22 cellular contexts compared by ENCODE assay signal in genomic region chr13:94030415-94031119, GRCh38.
DNase-seq lines count a peak whose midpoint lies in the region; ATAC-seq, FAIRE-seq and TF ChIP-seq lines count a peak whose summit lies in the region.
"Had no signal": no experiment of that assay in that cellular context is flagged by ENCODE, and none has a peak within 500 bp of the region (broad histone marks: within the 10 kb centered on the region; RNA-seq: fewer than 3 reads in every experiment).

No MANE protein-coding gene starts in this region.

- no peak overlapping the region for H3K4ac ChIP-seq in mesendoderm (ENCODE audit: low read depth, low read length)

- no peaks in the 10 kb centered on the region for H3K9me3 ChIP-seq in cardiac muscle cell (ENCODE audit: low read depth)
- no peaks in the 10 kb centered on the region for H3K9me3 ChIP-seq in right atrium auricular region
- H3K9me3 ChIP-seq in spleen: no peaks in the 10 kb centered on the region
- H3K9me3 ChIP-seq: BE2C, Caco-2 had no signal

- H3K56ac ChIP-seq in mesendoderm (ENCODE audit: low read length): peak overlapping the region; percentile 77

- no peak overlapping the region for H3K4me2 ChIP-seq in mesendoderm (ENCODE audit: low read length)
- H3K4me2 ChIP-seq: GM23338 had no signal

- WGBS in mesendoderm (ENCODE audit: extremely low coverage, insufficient coverage, low lambda C conversion rate): no CpG with 5 or more reads among the region's 14 CpGs
- 72 to 91% (median 84%) methylated on average over 14 of the region's 14 CpGs for WGBS in spleen, 5 donors

- H3K36me3 ChIP-seq in cardiac muscle cell (no peaks in the 10 kb centered on the region), right atrium auricular region (no peaks in the 10 kb centered on the region), bronchial epithelial cell (ENCODE audit: control insufficient read depth, insufficient read depth, low read length) (no peaks in the 10 kb centered on the region), mesendoderm (ENCODE audit: control insufficient read depth, insufficient read depth, low read length) (no peaks in the 10 kb centered on the region), spleen (no peaks in the 10 kb centered on the region)
- H3K36me3 ChIP-seq: BE2C had no signal

- intact Hi-C loops in spleen (cut with DNase I; ENCODE audit: low total_unique reads): no loop called here

- H3K27ac ChIP-seq in cardiac muscle cell (peak overlapping the region; percentile 82), right atrium auricular region (no peak overlapping the region), mesendoderm (ENCODE audit: low read depth, low read length) (peak overlapping the region; percentile 47), spleen (no peak overlapping the region)

- no peak overlapping the region for H2AK5ac ChIP-seq in mesendoderm (ENCODE audit: low read length)

- FAIRE-seq in bronchial epithelial cell (lab: Jason Lieb, UNC): peak; percentile 92

- H3K79me1 ChIP-seq in mesendoderm (ENCODE audit: low read length): no peaks in the 10 kb centered on the region

- H2BK5ac ChIP-seq in mesendoderm (ENCODE audit: low read length): peak overlapping the region; percentile 37

- H3K79me2 ChIP-seq in mesendoderm (ENCODE audit: control insufficient read depth, insufficient read depth, low read length): no peaks in the 10 kb centered on the region

- H3K4me3 ChIP-seq in cardiac muscle cell (no peak overlapping the region), right atrium auricular region (no peak overlapping the region), bronchial epithelial cell (ENCODE audit: low read depth, low read length) (no peak overlapping the region), mesendoderm (ENCODE audit: low read length) (no peak overlapping the region), spleen (no peak overlapping the region)
- H3K4me3 ChIP-seq: GM23338 had no signal

- H3K18ac ChIP-seq in mesendoderm (ENCODE audit: low read length): no peak overlapping the region

- H3K27me3 ChIP-seq in cardiac muscle cell (no peaks in the 10 kb centered on the region), right atrium auricular region (no peaks in the 10 kb centered on the region), bronchial epithelial cell (ENCODE audit: control insufficient read depth, insufficient read depth, low read length) (no peaks in the 10 kb centered on the region), mesendoderm (ENCODE audit: insufficient read depth, low read length, poor library complexity) (no peaks in the 10 kb centered on the region), spleen (replicated peaks in 1 of 7) (no peaks in the 10 kb centered on the region)
- H3K27me3 ChIP-seq: BE2C had no signal

- DNase-seq in cardiac muscle cell (ENCODE audit: low read depth in 1 of 2, low spot score in 1 of 2) (peak in 1 of 2 donors; percentile 48), right atrium auricular region (ENCODE audit: low spot score) (no peak), bronchial epithelial cell (ENCODE audit: low read depth) (no peak), mesendoderm (no peak), spleen (no peak), NCI-H1048 (lab: John Stamatoyannopoulos, UW) (no peak)
- DNase-seq: 8988T; BE2C; Caco-2; CD4-positive, CD25-positive, alpha-beta regulatory T cell; DMS153; GF-D8; KG1; NCI-H146; NCI-H2029 treated with DMSO at 0.1 percent for 48 hours; NCI-H2171 treated with DMSO at 0.1 percent for 48 hours; NCI-H748 treated with DMSO at 0.1 percent for 48 hours; SHP77 had no signal

- H3K4me1 ChIP-seq in cardiac muscle cell (ENCODE audit: low read depth) (peaks cover 53% of the 10 kb centered on the region), right atrium auricular region (no peaks in the 10 kb centered on the region), mesendoderm (ENCODE audit: control insufficient read depth, low read depth, low read length) (peaks cover 7% of the 10 kb centered on the region), spleen (no peaks in the 10 kb centered on the region)
- H3K4me1 ChIP-seq: Caco-2 had no signal

- no peak overlapping the region for H4K8ac ChIP-seq in mesendoderm (ENCODE audit: low read depth, low read length)

- H2BK120ac ChIP-seq in mesendoderm (ENCODE audit: low read depth, low read length): no peak overlapping the region

- H2BK15ac ChIP-seq in mesendoderm (replicated peaks; ENCODE audit: low read depth): no peak overlapping the region

- TF ChIP-seq CTCF in cardiac muscle cell (IDR thresholded peaks at IDR 0.05; ENCODE audit: low read depth, low read length) (no peak), right atrium auricular region (IDR thresholded peaks at IDR 0.05) (no peak), bronchial epithelial cell (IDR thresholded peaks at IDR 0.05; ENCODE audit: insufficient read depth, low read length, severe bottlenecking) (no peak), spleen (IDR thresholded peaks at IDR 0.05 in 8 of 11, conservative IDR thresholded peaks at IDR 0.05 in 3 of 11) (no peak)

- TF ChIP-seq POLR2A in spleen (IDR thresholded peaks at IDR 0.05): no peak

- H3K9ac ChIP-seq in mesendoderm (ENCODE audit: low read length): no peak overlapping the region

- ATAC-seq in GM18498 (IDR thresholded peaks at IDR 0.05; ENCODE audit: unreplicated experiment) (no peak), GM18858 (IDR thresholded peaks at IDR 0.05; ENCODE audit: unreplicated experiment) (no peak)
- ATAC-seq: HCT116 had no signal

- no peak overlapping the region for H3K23ac ChIP-seq in mesendoderm (ENCODE audit: low read length)

- no peak overlapping the region for H4K5ac ChIP-seq in mesendoderm (ENCODE audit: low read length)

Comparison
In these comparisons a context has a peak if more than half of its experiments do, and no peak if none do; other contexts are left out.
1. H3K27ac ChIP-seq: peak in cardiac muscle cell (single experiment) and mesendoderm (single experiment); none in right atrium auricular region (0 of 2) and spleen (0 of 8).